ENCODE assay signal across 18 cellular contexts in genomic region chr22:28841111-28841510, GRCh38.
"Had no signal": no experiment of that assay in that cellular context is flagged by ENCODE, and none has a peak within 500 bp of the region (broad histone marks: within the 10 kb centered on the region; RNA-seq: fewer than 3 reads in every experiment).

No MANE protein-coding gene starts in this region.

- DNase-seq: activated CD4-positive, CD25-positive, alpha-beta regulatory T cell treated with anti-CD3 and anti-CD28 coated beads, Interleukin-2, amount 50 U/mL, for 72 hours; activated naive CD8-positive, alpha-beta T cell treated with anti-CD3 and anti-CD28 coated beads, Interleukin-2, amount 10 ng/mL, durations not matched to agents 7 days and 5 days; anterior cingulate cortex; dermis blood vessel endothelial cell; effector memory CD8-positive, alpha-beta T cell; left colon; nephron progenitor cell; occipital lobe; right cardiac atrium; small intestine; stimulated activated CD4-positive, alpha-beta T cell treated with anti-CD3 and anti-CD28 coated beads, Interleukin-4, amount 100 ng/mL, for 4 hours; stimulated activated CD8-positive, alpha-beta memory T cell treated with anti-CD3 and anti-CD28 coated beads, Interleukin-4, amount 100 ng/mL, for 48 hours; stimulated activated naive CD4-positive, alpha-beta T cell treated with Interleukin-2 at 50 U/mL for 16 hours; trophoblast cell had no signal

- H3K4me1 Mint-ChIP-seq: activated naive CD8-positive, alpha-beta T cell treated with anti-CD3 and anti-CD28 coated beads, Interleukin-2, amount 10 ng/mL, durations not matched to agents 7 days and 5 days; mesothelial cell of epicardium had no signal

- ATAC-seq: effector memory CD8-positive, alpha-beta T cell; gastroesophageal sphincter; left colon; right cardiac atrium had no signal

- H3K27me3 Mint-ChIP-seq: effector memory CD8-positive, alpha-beta T cell had no signal

- H3K4me3 Mint-ChIP-seq: activated naive CD8-positive, alpha-beta T cell treated with anti-CD3 and anti-CD28 coated beads, Interleukin-2, amount 10 ng/mL, durations not matched to agents 7 days and 5 days; activated T-helper 1 cell treated with anti-CD3 and anti-CD28 coated beads, Interleukin-12 subunit alpha, Interleukin-12 subunit beta, Interleukin-2, Interleukin-4 antibody, amounts not matched to agents 30 ng/mL and 10 ng/mL and 1 ng/mL, durations not matched to agents 14 hours and 24 hours and 36 hours; effector memory CD8-positive, alpha-beta T cell; mesothelial cell of epicardium; nephron progenitor cell had no signal

- H3K4me3 ChIP-seq: gastroesophageal sphincter, lung had no signal

- H3K9me3 Mint-ChIP-seq: effector memory CD8-positive, alpha-beta T cell; mesothelial cell of epicardium; nephron progenitor cell had no signal

- H3K27ac Mint-ChIP-seq: activated naive CD8-positive, alpha-beta T cell treated with anti-CD3 and anti-CD28 coated beads, Interleukin-2, amount 10 ng/mL, durations not matched to agents 7 days and 5 days; activated T-helper 1 cell treated with anti-CD3 and anti-CD28 coated beads, Interleukin-12 subunit alpha, Interleukin-12 subunit beta, Interleukin-2, Interleukin-4 antibody, amounts not matched to agents 30 ng/mL and 10 ng/mL and 1 ng/mL, durations not matched to agents 14 hours and 24 hours and 36 hours; mesothelial cell of epicardium; nephron progenitor cell had no signal
